In genomic region chr5:128714551-128714950, GRCh38 we compare ENCODE assay signal across 34 cellular contexts.
DNase-seq lines count a peak whose midpoint lies in the region; ATAC-seq and TF ChIP-seq lines count a peak whose summit lies in the region.
"Had no signal": no experiment of that assay in that cellular context is flagged by ENCODE, and none has a peak within 500 bp of the region (broad histone marks: within the 10 kb centered on the region; RNA-seq: fewer than 3 reads in every experiment).

No MANE protein-coding gene starts in this region.

- H3K27ac Mint-ChIP-seq in GM23338 (no peak overlapping the region), endodermal cell (no peak overlapping the region), nephron progenitor cell (peak overlapping the region; percentile 82), Caco-2 (ENCODE audit: unreplicated experiment) (no peak overlapping the region)
- H3K27ac Mint-ChIP-seq: B cell; CD14-positive monocyte; CD4-positive, alpha-beta memory T cell; CD4-positive, alpha-beta T cell; CD4-positive, CD25-positive, alpha-beta regulatory T cell; CD8-positive, alpha-beta memory T cell; CD8-positive, alpha-beta T cell had no signal

- H3K9me2 ChIP-seq in GM23338 (ENCODE audit: insufficient read depth), result 0 out of 2 replicates have a peak, but pooled peaks cover 6% of the 10 kb centered on the region

- H3K4me3 ChIP-seq in GM23338 (no peak overlapping the region), endodermal cell (ENCODE audit: low read length) (no peak overlapping the region), Caco-2 (ENCODE audit: low read depth, low read length) (no peak overlapping the region)
- H3K4me3 ChIP-seq: A549; BLaER1; BLaER1 treated with 17β-estradiol and CSF1 and Interleukin-3, amounts not matched to agents 10 nM and 100 nM had no signal

- H3K4me1 Mint-ChIP-seq in GM23338 (no peaks in the 10 kb centered on the region), endodermal cell (peaks cover 8% of the 10 kb centered on the region), nephron progenitor cell (no peaks in the 10 kb centered on the region), Caco-2 (ENCODE audit: low read depth, unreplicated experiment) (no peaks in the 10 kb centered on the region)
- H3K4me1 Mint-ChIP-seq: B cell; CD14-positive monocyte; CD4-positive, alpha-beta memory T cell; CD4-positive, CD25-positive, alpha-beta regulatory T cell; CD8-positive, alpha-beta memory T cell had no signal

- ATAC-seq in GM23338 (no peak), esophagus mucosa (peak; percentile 62), GM18517 (IDR thresholded peaks at IDR 0.05; ENCODE audit: unreplicated experiment) (no peak)
- ATAC-seq: A549; CD8-positive, alpha-beta T cell had no signal

- DNase-seq in GM23338 (ENCODE audit: low spot score) (no peak), endodermal cell (peak; percentile 59), nephron progenitor cell (no peak), DMS114 treated with DMSO at 0.1 percent for 48 hours (lab: John Stamatoyannopoulos, UW; ENCODE audit: unreplicated experiment) (no peak), Caco-2 (no peak)
- no peak for DNase-seq in activated CD4-positive, alpha-beta T cell treated with anti-CD3 and anti-CD28 coated beads, Interleukin-2, amount 50 U/mL, for 48 hours
- DNase-seq: 8988T; ACHN; AML-193; BE2C; C1 segment of cervical spinal cord; Calu3; CD4-positive, alpha-beta memory T cell; CD4-positive, alpha-beta T cell; CD4-positive, CD25-positive, alpha-beta regulatory T cell; CD8-positive, alpha-beta memory T cell; CD8-positive, alpha-beta T cell; COR-L47; DMS 273 treated with DMSO at 0.1 percent for 48 hours; DMS153; DMS53; DMS79; DMS79 treated with DMSO at 0.1 percent for 48 hours; DND-41; EL had no signal

- no TSS peak for BruUV-seq in Caco-2 (replicated peaks; lab: Mats Ljungman, UMichigan)

- no peak overlapping the region for H3K9ac ChIP-seq in endodermal cell (ENCODE audit: extremely low read depth, low read length, poor library complexity, severe bottlenecking)
- H3K9ac ChIP-seq: BLaER1; BLaER1 treated with 17β-estradiol and CSF1 and Interleukin-3, amounts not matched to agents 10 nM and 100 nM had no signal

- no peaks in the 10 kb centered on the region for H3K36me3 ChIP-seq in GM23338 (ENCODE audit: insufficient read depth)
- H3K36me3 ChIP-seq in endodermal cell (ENCODE audit: control insufficient read depth, insufficient read depth, low read length), result no peaks in the 10 kb centered on the region
- H3K36me3 ChIP-seq in Caco-2 (ENCODE audit: control insufficient read depth, insufficient read depth, low read length), result no peaks in the 10 kb centered on the region
- H3K36me3 ChIP-seq: BE2C; BLaER1; BLaER1 treated with 17β-estradiol and CSF1 and Interleukin-3, amounts not matched to agents 10 nM and 100 nM had no signal

- peak overlapping the region; percentile 38; the same call in 1 of the 2 replicates for H2AFZ ChIP-seq in GM23338

- no peak overlapping the region for H3K4me2 ChIP-seq in GM23338
- H3K4me2 ChIP-seq: A549; BLaER1; BLaER1 treated with 17β-estradiol and CSF1 and Interleukin-3, amounts not matched to agents 10 nM and 100 nM had no signal

- TF ChIP-seq CTCF in GM23338 (conservative IDR thresholded peaks at IDR 0.05; ENCODE audit: low read depth in 2 of 2) (no peak), endodermal cell (conservative IDR thresholded peaks at IDR 0.05) (no peak), nephron progenitor cell (IDR thresholded peaks at IDR 0.05) (no peak), Caco-2 (IDR thresholded peaks at IDR 0.05; ENCODE audit: insufficient read depth in 1 of 2, low read depth in 1 of 2, low read length in 1 of 2, severe bottlenecking in 1 of 2, unreplicated experiment in 1 of 2) (no peak)

- H3K4me3 Mint-ChIP-seq in GM23338, result no peak overlapping the region
- no peak overlapping the region for H3K4me3 Mint-ChIP-seq in endodermal cell
- no peak overlapping the region for H3K4me3 Mint-ChIP-seq in nephron progenitor cell
- H3K4me3 Mint-ChIP-seq in Caco-2 (ENCODE audit: unreplicated experiment), result no peak overlapping the region
- H3K4me3 Mint-ChIP-seq: B cell; CD14-positive monocyte; CD4-positive, alpha-beta memory T cell; CD4-positive, alpha-beta T cell; CD4-positive, CD25-positive, alpha-beta regulatory T cell; CD8-positive, alpha-beta memory T cell; CD8-positive, alpha-beta T cell had no signal

- H3K27me3 Mint-ChIP-seq in GM23338 (ENCODE audit: insufficient read depth, low read depth, poor library complexity) (peaks cover 4% of the 10 kb centered on the region), endodermal cell (ENCODE audit: insufficient read depth) (no peaks in the 10 kb centered on the region), nephron progenitor cell (ENCODE audit: low read depth, poor library complexity) (no peaks in the 10 kb centered on the region), Caco-2 (ENCODE audit: insufficient read depth, unreplicated experiment) (peaks cover 4% of the 10 kb centered on the region)
- H3K27me3 Mint-ChIP-seq: B cell; CD4-positive, alpha-beta T cell; CD4-positive, CD25-positive, alpha-beta regulatory T cell had no signal

- H3K27me3 ChIP-seq in GM23338 (ENCODE audit: insufficient read depth) (no peaks in the 10 kb centered on the region), endodermal cell (ENCODE audit: control insufficient read depth, insufficient read depth, low read length, poor library complexity, severe bottlenecking) (no peaks in the 10 kb centered on the region), Caco-2 (replicated peaks; ENCODE audit: control insufficient read depth, insufficient read depth, low read length) (no peaks in the 10 kb centered on the region)
- H3K27me3 ChIP-seq: BLaER1; BLaER1 treated with 17β-estradiol and CSF1 and Interleukin-3, amounts not matched to agents 10 nM and 100 nM had no signal

- H3K9me3 Mint-ChIP-seq in GM23338 (no peaks in the 10 kb centered on the region), endodermal cell (peaks cover 3% of the 10 kb centered on the region), nephron progenitor cell (peaks cover 30% of the 10 kb centered on the region), Caco-2 (ENCODE audit: unreplicated experiment) (no peaks in the 10 kb centered on the region)
- H3K9me3 Mint-ChIP-seq: CD4-positive, alpha-beta T cell; CD8-positive, alpha-beta T cell had no signal

- H3K9me3 ChIP-seq in endodermal cell (ENCODE audit: control insufficient read depth, low read length) (peaks cover 9% of the 10 kb centered on the region), Caco-2 (no peaks in the 10 kb centered on the region)
- H3K9me3 ChIP-seq: A549, BE2C had no signal

- H3K4me1 ChIP-seq in GM23338 (ENCODE audit: insufficient read depth) (no peaks in the 10 kb centered on the region), endodermal cell (ENCODE audit: control insufficient read depth, insufficient read depth, low read length) (no peaks in the 10 kb centered on the region), Caco-2 (no peaks in the 10 kb centered on the region)
- H3K4me1 ChIP-seq: A549; BE2C; BLaER1; BLaER1 treated with 17β-estradiol and CSF1 and Interleukin-3, amounts not matched to agents 10 nM and 100 nM had no signal

- H3K27ac ChIP-seq in GM23338 (ENCODE audit: low read depth), result no peak overlapping the region
- no peak overlapping the region for H3K27ac ChIP-seq in endodermal cell (ENCODE audit: low read depth, low read length)
- H3K27ac ChIP-seq: 22Rv1; A549; BLaER1; BLaER1 treated with 17β-estradiol and CSF1 and Interleukin-3, amounts not matched to agents 10 nM and 100 nM; C4-2B had no signal

- no peaks in the 10 kb centered on the region for H3K79me2 ChIP-seq in GM23338 (replicated peaks; ENCODE audit: insufficient read depth)

- H3K36me3 Mint-ChIP-seq in GM23338 (ENCODE audit: low read depth) (no peaks in the 10 kb centered on the region), endodermal cell (ENCODE audit: low read depth) (no peaks in the 10 kb centered on the region), nephron progenitor cell (ENCODE audit: low read depth) (peaks cover 12% of the 10 kb centered on the region), Caco-2 (ENCODE audit: insufficient read depth, unreplicated experiment) (no peaks in the 10 kb centered on the region)
- H3K36me3 Mint-ChIP-seq: CD14-positive monocyte; CD4-positive, alpha-beta memory T cell; CD4-positive, CD25-positive, alpha-beta regulatory T cell; CD8-positive, alpha-beta memory T cell; CD8-positive, alpha-beta T cell had no signal

- 80% methylated on average over 1 of the region's 1 CpG; no CpG with 5 or more reads in 1 of the 2 experiments for WGBS in endodermal cell (ENCODE audit: insufficient coverage in 1 of 2, insufficient read length in 1 of 2), 2 experiments

- CTCF ChIA-PET in Caco-2 (lab: Charles Lee), result no interaction called here

- intact Hi-C loops in Caco-2 (cut with micrococcal nuclease; ENCODE audit: unreplicated experiment), result no loop called here

- H3F3A ChIP-seq in GM23338 (replicated peaks; ENCODE audit: low read depth), result no peaks in the 10 kb centered on the region

- POLR2A ChIA-PET in Caco-2 (lab: Charles Lee), result no interaction called here

- no peaks in the 10 kb centered on the region for H4K20me1 ChIP-seq in GM23338 (replicated peaks; ENCODE audit: insufficient read depth)
- H4K20me1 ChIP-seq: BLaER1; BLaER1 treated with 17β-estradiol and CSF1 and Interleukin-3, amounts not matched to agents 10 nM and 100 nM had no signal
